ENCODE assay signal across 8 cellular contexts in the genomic region with DNA sequence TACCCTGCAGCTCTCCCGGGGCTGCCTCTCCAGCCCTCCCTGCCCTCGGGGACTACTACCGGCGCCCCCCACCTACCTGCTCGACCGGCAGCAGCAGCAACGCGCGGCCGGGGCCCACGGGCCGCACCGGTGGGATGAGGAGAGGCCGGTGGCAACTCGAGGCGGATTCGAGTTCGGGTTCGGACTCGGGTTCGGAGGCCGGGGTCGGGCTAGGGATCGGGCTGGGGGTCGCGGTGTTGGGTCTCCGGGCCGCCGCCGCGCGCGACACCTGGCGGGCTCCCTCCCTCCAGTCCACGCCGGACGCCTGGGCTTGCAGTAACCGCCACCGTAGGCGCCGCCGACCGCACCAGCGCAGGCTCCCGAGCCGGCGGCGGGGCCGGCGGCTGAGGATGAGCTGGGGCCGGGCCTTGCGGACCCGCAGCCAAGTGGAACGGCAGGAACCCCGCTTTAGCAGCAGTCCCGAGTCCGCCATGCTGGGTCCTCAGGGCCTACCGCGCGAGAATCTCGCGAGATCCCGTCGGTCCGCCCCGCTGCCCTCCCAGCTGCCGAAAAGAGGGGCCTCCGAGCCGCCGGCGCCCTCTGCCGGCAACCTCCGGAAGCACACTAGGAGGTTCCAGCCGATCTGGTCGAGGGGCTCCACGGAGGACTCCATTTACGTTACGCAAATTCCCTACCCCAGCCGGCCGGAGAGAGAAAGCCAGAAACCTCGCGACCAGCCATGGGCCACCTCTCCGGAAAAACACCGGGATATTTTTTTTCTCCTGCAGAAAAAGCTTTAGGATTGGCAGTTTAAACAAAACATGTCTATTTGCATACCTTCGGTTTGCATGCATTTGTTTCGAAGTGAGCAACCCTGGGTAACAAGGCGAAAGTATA. TPM values are rescaled to one million over a fixed set of nuclear protein-coding genes. Genes with fewer than 3 reads are reported as not detected.
DNase-seq lines count a peak whose midpoint lies in the region; FAIRE-seq and TF ChIP-seq lines count a peak whose summit lies in the region.

TSS of gene NOL9 (minus strand) at position 483 of the 876 bp plus-strand sequence. CDS start at position 472, 11 bp downstream.

- DNase-seq in G401 (ENCODE audit: low spot score): peak; percentile 91
- peak; percentile 84 for DNase-seq in H54 (ENCODE audit: insufficient read length, low spot score)
- peak; percentile 92 for DNase-seq in LoVo (ENCODE audit: low spot score)
- DNase-seq in SHP77 (lab: John Stamatoyannopoulos, UW): peak; percentile 74 to 86
- peak; percentile 98 for DNase-seq in activated effector memory CD4-positive, alpha-beta T cell treated with anti-CD3 and anti-CD28 coated beads, Interleukin-2, amount 50 U/mL, for 16 hours
- DNase-seq in fibroblast of villous mesenchyme (ENCODE audit: low read depth): peak; percentile 91
- DNase-seq in neural crest cell (ENCODE audit: low read depth, low spot score): peak; percentile 98

- H3K9ac ChIP-seq in stomach smooth muscle (ENCODE audit: low read length in 2 of 2): peak within 1 kb of the TSS; percentile 94 to 97

- peaks cover 13% of the 10 kb centered on the region for H3K4me1 Mint-ChIP-seq in neural crest cell

- no peak within 1 kb of the TSS for H3K27ac Mint-ChIP-seq in neural crest cell (ENCODE audit: unreplicated experiment)

- no peaks in the 10 kb centered on the region for H3K9me3 Mint-ChIP-seq in neural crest cell

- no peaks in the 10 kb centered on the region for H3K9me3 ChIP-seq in stomach smooth muscle (ENCODE audit: control insufficient read depth in 2 of 2, low read length in 2 of 2)

- TF ChIP-seq POLR2A in H54 (IDR thresholded peaks at IDR 0.05; ENCODE audit: low read depth, low read length): peak; percentile 56; the same call in 1 of the 2 replicates

- H3K27ac ChIP-seq in stomach smooth muscle (ENCODE audit: low read length): peak within 1 kb of the TSS; percentile 73

- peak within 1 kb of the TSS; percentile 98 for H3K4me3 ChIP-seq in fibroblast of villous mesenchyme (ENCODE audit: low read depth, low read length)
- peak within 1 kb of the TSS; percentile 84 to 91 for H3K4me3 ChIP-seq in stomach smooth muscle (ENCODE audit: low read length in 2 of 2)

- no peaks in the 10 kb centered on the region for H3K36me3 Mint-ChIP-seq in neural crest cell (ENCODE audit: low read depth)

- no peak for FAIRE-seq in H54 (lab: Jason Lieb, UNC)

- TF ChIP-seq CTCF in fibroblast of villous mesenchyme (IDR thresholded peaks at IDR 0.05; ENCODE audit: insufficient read depth, low read depth, low read length): peak; percentile 89
- TF ChIP-seq CTCF in neural crest cell (conservative IDR thresholded peaks at IDR 0.05): peak; percentile 93

- peaks cover 19% of the 10 kb centered on the region for H3K4me1 ChIP-seq in stomach smooth muscle (ENCODE audit: control insufficient read depth, insufficient read depth, low read length)

- H3K36me3 ChIP-seq in stomach smooth muscle (ENCODE audit: control insufficient read depth in 2 of 2, insufficient read depth in 2 of 2, low read length in 2 of 2): peaks cover 4 to 5% of the 10 kb centered on the region in 2 donors

- no peaks in the 10 kb centered on the region for H3K27me3 ChIP-seq in stomach smooth muscle (ENCODE audit: control insufficient read depth in 1 of 2, insufficient read depth in 2 of 2, low read length in 2 of 2)

- in situ Hi-C loops in G401 (cut with HindIII; ENCODE audit: low sequenced_read_pairs): no loop called here

- H3K4me3 Mint-ChIP-seq in neural crest cell: peak within 1 kb of the TSS; percentile 84

- H3K27me3 Mint-ChIP-seq in neural crest cell (ENCODE audit: low read depth): no peaks in the 10 kb centered on the region

RNA-seq across cellular contexts. Expression of gene NOL9, which starts in this region (rescaled TPM):
- total RNA-seq in G401 (2014; rRNA removed; shearing (Covaris generic)): 26.1 and 33.9 TPM in 2 replicates
- 30.9 and 39.3 TPM in 2 replicates for total RNA-seq in fibroblast of villous mesenchyme
- 47.2 and 52.4 TPM in 2 replicates for total RNA-seq in neural crest cell

Comparison
In these comparisons a context has a peak if more than half of its experiments do, and no peak if none do; other contexts are left out.
1. Peak in every context shown above with its lines: DNase-seq, H3K4me3 ChIP-seq and H3K27ac ChIP-seq.